ENCODE assay signal across 27 cellular contexts in genomic region chr4:177235026-177235425, GRCh38.
A peak's percentile ranks its signal among the peaks of the same experiment; 100 is the strongest.
DNase-seq lines count a peak whose midpoint lies in the region; ATAC-seq and TF ChIP-seq lines count a peak whose summit lies in the region.
"Had no signal": no experiment of that assay in that cellular context is flagged by ENCODE, and none has a peak within 500 bp of the region (broad histone marks: within the 10 kb centered on the region; RNA-seq: fewer than 3 reads in every experiment).

No MANE protein-coding gene starts in this region.

- intact Hi-C loops in lower lobe of right lung (cut with DNase I) = no loop called here

- H3K36me3 ChIP-seq in brain microvascular endothelial cell (replicated peaks) = no peaks in the 10 kb centered on the region
- no peaks in the 10 kb centered on the region for H3K36me3 ChIP-seq in lower lobe of right lung
- H3K36me3 ChIP-seq: esophagus squamous epithelium had no signal

- no peaks in the 10 kb centered on the region for H3K9me3 ChIP-seq in lower lobe of right lung
- H3K9me3 ChIP-seq: A549, esophagus squamous epithelium had no signal

- no peaks in the 10 kb centered on the region for H3K27me3 Mint-ChIP-seq in HFFc6 (ENCODE audit: insufficient read depth)
- no peaks in the 10 kb centered on the region for H3K27me3 Mint-ChIP-seq in activated CD4-positive, alpha-beta memory T cell treated with anti-CD3 and anti-CD28 coated beads, Interleukin-2, amount 10 ng/mL, durations not matched to agents 7 days and 5 days
- H3K27me3 Mint-ChIP-seq: T-helper 17 cell had no signal

- no peaks in the 10 kb centered on the region for H3K9me3 Mint-ChIP-seq in HFFc6
- no peaks in the 10 kb centered on the region for H3K9me3 Mint-ChIP-seq in activated CD4-positive, alpha-beta memory T cell treated with anti-CD3 and anti-CD28 coated beads, Interleukin-2, amount 10 ng/mL, durations not matched to agents 7 days and 5 days

- CTCF ChIA-PET in activated CD4-positive, alpha-beta memory T cell treated with anti-CD3 and anti-CD28 coated beads, Interleukin-2, amount 10 ng/mL, durations not matched to agents 7 days and 5 days (lab: Charles Lee) = no interaction called here

- H3K27me3 ChIP-seq in brain microvascular endothelial cell (replicated peaks) (no peaks in the 10 kb centered on the region), lower lobe of right lung (ENCODE audit: low read depth) (no peaks in the 10 kb centered on the region)
- H3K27me3 ChIP-seq: esophagus squamous epithelium had no signal

- TF ChIP-seq CTCF in HFFc6 (IDR thresholded peaks at IDR 0.05) (no peak), brain microvascular endothelial cell (IDR thresholded peaks at IDR 0.05; ENCODE audit: low read depth, low read length, missing control alignments) (no peak), foreskin fibroblast (IDR thresholded peaks at IDR 0.05; ENCODE audit: low read depth, low read length) (no peak), lower lobe of right lung (IDR thresholded peaks at IDR 0.05) (no peak)

- in situ Hi-C loops in brain microvascular endothelial cell (cut with HindIII; ENCODE audit: low pct_ligation_motif_present, low sequenced_read_pairs) = no loop called here

- H3K4me1 ChIP-seq in lower lobe of right lung = no peaks in the 10 kb centered on the region
- H3K4me1 ChIP-seq: A549, esophagus squamous epithelium had no signal

- H3K4me1 Mint-ChIP-seq in HFFc6 (ENCODE audit: low read depth) = peaks cover 9% of the 10 kb centered on the region
- no peaks in the 10 kb centered on the region for H3K4me1 Mint-ChIP-seq in activated CD4-positive, alpha-beta memory T cell treated with anti-CD3 and anti-CD28 coated beads, Interleukin-2, amount 10 ng/mL, durations not matched to agents 7 days and 5 days

- no peak overlapping the region for H3K27ac Mint-ChIP-seq in HFFc6
- H3K27ac Mint-ChIP-seq in activated CD4-positive, alpha-beta memory T cell treated with anti-CD3 and anti-CD28 coated beads, Interleukin-2, amount 10 ng/mL, durations not matched to agents 7 days and 5 days = no peak overlapping the region
- H3K27ac Mint-ChIP-seq: T-helper 17 cell had no signal

- H3K4me3 ChIP-seq in brain microvascular endothelial cell (ENCODE audit: low read depth, low read length) = no peak overlapping the region
- no peak overlapping the region for H3K4me3 ChIP-seq in foreskin fibroblast (ENCODE audit: low read depth in 1 of 2, low read length in 2 of 2)
- no peak overlapping the region for H3K4me3 ChIP-seq in lower lobe of right lung
- H3K4me3 ChIP-seq: A549, esophagus squamous epithelium, GM12878, K562, lung had no signal

- no peak for ATAC-seq in lower lobe of right lung
- ATAC-seq: A549, GM12878, K562, T-helper 17 cell had no signal

- POLR2A ChIA-PET in activated CD4-positive, alpha-beta memory T cell treated with anti-CD3 and anti-CD28 coated beads, Interleukin-2, amount 10 ng/mL, durations not matched to agents 7 days and 5 days (lab: Charles Lee) = no interaction called here

- no peak overlapping the region for H3K4me3 Mint-ChIP-seq in HFFc6
- no peak overlapping the region for H3K4me3 Mint-ChIP-seq in activated CD4-positive, alpha-beta memory T cell treated with anti-CD3 and anti-CD28 coated beads, Interleukin-2, amount 10 ng/mL, durations not matched to agents 7 days and 5 days
- H3K4me3 Mint-ChIP-seq: T-helper 17 cell had no signal

- H3K36me3 Mint-ChIP-seq in HFFc6 (ENCODE audit: low read depth) = no peaks in the 10 kb centered on the region
- no peaks in the 10 kb centered on the region for H3K36me3 Mint-ChIP-seq in activated CD4-positive, alpha-beta memory T cell treated with anti-CD3 and anti-CD28 coated beads, Interleukin-2, amount 10 ng/mL, durations not matched to agents 7 days and 5 days (ENCODE audit: low read depth)

- H3K27ac ChIP-seq in brain microvascular endothelial cell (no peak overlapping the region), lower lobe of right lung (no peak overlapping the region)
- H3K27ac ChIP-seq: A549, esophagus squamous epithelium, VCaP had no signal

- DNase-seq in AG08395 (ENCODE audit: low spot score) = peak; percentile 14
- DNase-seq in HFFc6 = peak; percentile 35
- DNase-seq in brain microvascular endothelial cell = peak; percentile 25
- peak; percentile 29 to 64 for DNase-seq in foreskin fibroblast
- DNase-seq in activated CD4-positive, alpha-beta T cell treated with anti-CD3 and anti-CD28 coated beads, Interleukin-2, amount 50 U/mL, for 4 hours = no peak
- no peak for DNase-seq in activated CD4-positive, alpha-beta memory T cell treated with anti-CD3 and anti-CD28 coated beads, Interleukin-2, amount 10 ng/mL, durations not matched to agents 7 days and 5 days
- no peak for DNase-seq in kidney glomerular epithelial cell (lab: John Stamatoyannopoulos, UW)
- no peak for DNase-seq in lower lobe of right lung
- DNase-seq: activated CD4-positive, alpha-beta T cell treated with anti-CD3 and anti-CD28 coated beads, Interleukin-2, amount 50 U/mL, for 1 hour; activated gamma-delta T cell; amniotic stem cell; cerebellar nuclear complex; effector CD4-positive, alpha-beta T cell; esophagus squamous epithelium; hippocampal formation; MV-4-11; NCI-H187; NCI-H2227 treated with DMSO at 0.1 percent for 48 hours; NCI-H82; SHP77 treated with DMSO at 0.1 percent for 48 hours; stimulated activated CD4-positive, alpha-beta T cell treated with anti-CD3 and anti-CD28 coated beads, Interleukin-15, amount 100 ng/mL, for 24 hours; T-helper 17 cell had no signal

Comparison
In these comparisons a context has a peak if more than half of its experiments do, and no peak if none do; other contexts are left out.
1. DNase-seq: peak in AG08395 (single experiment), HFFc6 (single experiment), brain microvascular endothelial cell (single experiment) and foreskin fibroblast (2 of 2); none in activated CD4-positive, alpha-beta T cell treated with anti-CD3 and anti-CD28 coated beads, Interleukin-2, amount 50 U/mL, for 4 hours (0 of 2), activated CD4-positive, alpha-beta memory T cell treated with anti-CD3 and anti-CD28 coated beads, Interleukin-2, amount 10 ng/mL, durations not matched to agents 7 days and 5 days (single experiment), kidney glomerular epithelial cell (single experiment) and lower lobe of right lung (single experiment).